In the genomic region with DNA sequence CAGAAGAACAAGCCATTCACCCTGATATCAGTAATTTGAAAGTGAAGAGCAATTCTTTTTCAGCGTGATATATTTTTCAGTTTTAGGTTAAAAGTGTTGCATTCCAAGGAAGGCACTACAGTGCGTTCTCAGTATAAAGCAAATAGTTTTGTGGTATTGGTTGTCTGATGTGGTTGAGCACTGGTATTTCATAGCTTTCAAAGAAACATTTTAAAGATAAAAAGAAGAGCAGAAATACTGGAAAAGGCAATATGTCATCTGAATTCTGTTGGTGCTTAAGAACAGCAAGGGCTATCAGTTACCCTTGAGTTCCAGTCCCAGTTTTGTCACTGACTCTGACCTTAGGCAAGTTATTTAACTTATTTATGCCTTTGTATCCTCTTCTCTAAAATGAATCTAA, we compare ENCODE assay signal across 19 cellular contexts.
DNase-seq lines count a peak whose midpoint lies in the region; ATAC-seq, FAIRE-seq and TF ChIP-seq lines count a peak whose summit lies in the region.
"Had no signal": no experiment of that assay in that cellular context is flagged by ENCODE, and none has a peak within 500 bp of the region (broad histone marks: within the 10 kb centered on the region; RNA-seq: fewer than 3 reads in every experiment).

No MANE protein-coding gene starts in this region.

- FAIRE-seq in D721Med (lab: Jason Lieb, UNC) = no peak
- FAIRE-seq: H1 had no signal

- no peaks in the 10 kb centered on the region for H3K9me3 ChIP-seq in RWPE2 (ENCODE audit: severe bottlenecking)
- H3K9me3 ChIP-seq: gastroesophageal sphincter, Peyer's patch had no signal

- peak; percentile 33 for DNase-seq in GM03348 (ENCODE audit: low spot score)
- no peak for DNase-seq in RWPE2 (ENCODE audit: low spot score)
- peak; percentile 6 for DNase-seq in central memory CD4-positive, alpha-beta T cell
- DNase-seq in renal cortical epithelial cell (ENCODE audit: low read depth) = peak; percentile 48
- DNase-seq in D721Med (ENCODE audit: insufficient read length, low spot score) = no peak
- no peak for DNase-seq in DMS79 (lab: John Stamatoyannopoulos, UW)
- DNase-seq in NCI-H2227 (lab: John Stamatoyannopoulos, UW; ENCODE audit: unreplicated experiment) = no peak
- DNase-seq: activated B cell treated with CpG ODN at 0.5 μM for 24 hours; amniotic stem cell; KG1; NCI-H1105 treated with DMSO at 0.1 percent for 48 hours; NCI-H2171; Peyer's patch; posterior cingulate gyrus; stimulated activated CD4-positive, alpha-beta T cell treated with anti-CD3 and anti-CD28 coated beads, Interleukin-4, amount 100 ng/mL, for 1 hour; T-helper 1 cell had no signal

- peaks cover 38% of the 10 kb centered on the region for H3K4me1 ChIP-seq in RWPE2 (ENCODE audit: insufficient read depth, poor library complexity, severe bottlenecking)
- H3K4me1 ChIP-seq: Peyer's patch had no signal

- no peak overlapping the region for H3K4me3 ChIP-seq in RWPE2 (ENCODE audit: severe bottlenecking)
- H3K4me3 ChIP-seq: gastroesophageal sphincter, Peyer's patch had no signal

- H3K36me3 ChIP-seq in RWPE2 (ENCODE audit: low read depth) = no peaks in the 10 kb centered on the region
- H3K36me3 ChIP-seq: gastroesophageal sphincter, Peyer's patch had no signal

- no peak for TF ChIP-seq CTCF in RWPE2 (IDR thresholded peaks at IDR 0.05; ENCODE audit: poor library complexity, severe bottlenecking)
- TF ChIP-seq CTCF in D721Med (IDR thresholded peaks at IDR 0.05; ENCODE audit: insufficient read depth, missing control alignments) = no peak

- peak overlapping the region; percentile 73 for H3K27ac ChIP-seq in RWPE2 (ENCODE audit: poor library complexity, severe bottlenecking)

- H3K27me3 ChIP-seq in RWPE2 (ENCODE audit: insufficient read depth, poor library complexity, severe bottlenecking) = no peaks in the 10 kb centered on the region
- H3K27me3 ChIP-seq: gastroesophageal sphincter, Peyer's patch had no signal

- no peak for ATAC-seq in RWPE2 (ENCODE audit: low read depth)
- ATAC-seq in HG03565 (IDR thresholded peaks at IDR 0.05; ENCODE audit: unreplicated experiment) = no peak
- ATAC-seq: gastroesophageal sphincter had no signal

Comparison
In these comparisons a context has a peak if more than half of its experiments do, and no peak if none do; other contexts are left out.
1. DNase-seq: peak in GM03348 (single experiment), central memory CD4-positive, alpha-beta T cell (single experiment) and renal cortical epithelial cell (single experiment); none in RWPE2 (single experiment), D721Med (single experiment), DMS79 (single experiment) and NCI-H2227 (single experiment).